ENCODE assay signal across 2 cellular contexts in the genomic region with DNA sequence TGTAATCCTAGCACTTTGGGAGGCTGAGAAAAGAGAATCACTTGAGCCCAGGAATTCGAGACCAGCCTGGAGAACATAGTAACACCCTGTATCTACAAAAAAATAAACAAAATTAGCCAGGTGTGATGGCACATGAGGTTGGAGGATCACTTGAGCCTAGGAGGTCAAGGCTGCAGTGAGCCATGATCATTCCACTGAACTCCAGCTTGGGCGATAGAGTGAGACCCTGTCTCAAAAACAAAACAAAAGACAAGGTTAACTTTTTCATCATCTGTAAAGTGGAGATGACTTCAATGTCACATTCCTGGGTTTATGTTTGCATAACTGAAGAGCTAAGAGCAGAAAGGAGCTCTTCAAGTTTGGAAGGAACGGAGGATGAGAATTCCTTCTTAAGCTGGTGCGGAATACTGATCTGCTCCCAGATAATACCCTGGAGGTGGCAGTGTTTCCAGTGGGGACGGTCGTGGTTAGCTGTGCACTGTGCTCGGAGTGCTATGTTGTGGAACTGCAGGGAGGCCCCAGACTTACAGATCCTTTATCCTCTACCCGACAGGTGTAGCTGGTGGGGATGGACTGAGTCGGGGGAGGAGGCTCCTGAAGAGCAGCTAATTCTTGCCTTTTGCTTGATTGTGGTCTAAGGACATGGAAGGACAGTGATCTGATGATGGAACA.
TF ChIP-seq lines count a peak whose summit lies in the region.

No MANE protein-coding gene starts in this region.

TF ChIP-seq in HepG2, 621 proteins besides CTCF, POLR2A, EP300 and RAD21:
- peak; percentile 17; the same call in 1 of the 2 replicates for TF ChIP-seq SMC3 (IDR thresholded peaks at IDR 0.05; ENCODE audit: low read length)
- no peak for TF ChIP-seq ZNF138 (CRISPR knock-in tag; IDR thresholded peaks at IDR 0.05; ENCODE audit: low read depth)
- TF ChIP-seq FOXA1 (IDR thresholded peaks at IDR 0.05): no peak
- no peak for TF ChIP-seq FOXA1 (CRISPR knock-in tag; IDR thresholded peaks at IDR 0.05)
- no peak for TF ChIP-seq MAFF (IDR thresholded peaks at IDR 0.05; ENCODE audit: low read depth, low read length)

TF ChIP-seq in endothelial cell of umbilical vein, 7 proteins besides CTCF, POLR2A, EP300 and RAD21:
- no peak for TF ChIP-seq FOS (IDR thresholded peaks at IDR 0.05; ENCODE audit: borderline replicate concordance, insufficient read depth, low read length)
- no peak for TF ChIP-seq JUN (IDR thresholded peaks at IDR 0.05; ENCODE audit: borderline replicate concordance, insufficient read depth, insufficient read length, low read depth)
- no peak for TF ChIP-seq GATA2 (IDR thresholded peaks at IDR 0.05; ENCODE audit: insufficient read depth, insufficient read length, low read depth, low read length)
- TF ChIP-seq MYC (IDR thresholded peaks at IDR 0.05; ENCODE audit: low read depth, low read length): no peak
- TF ChIP-seq POLR2AphosphoS5 (IDR thresholded peaks at IDR 0.05; ENCODE audit: insufficient read depth, low read depth, low read length): no peak
- no peak for TF ChIP-seq EZH2 (IDR thresholded peaks at IDR 0.05; ENCODE audit: borderline replicate concordance, low read depth, low read length, severe bottlenecking)
- TF ChIP-seq, protein P1, sequence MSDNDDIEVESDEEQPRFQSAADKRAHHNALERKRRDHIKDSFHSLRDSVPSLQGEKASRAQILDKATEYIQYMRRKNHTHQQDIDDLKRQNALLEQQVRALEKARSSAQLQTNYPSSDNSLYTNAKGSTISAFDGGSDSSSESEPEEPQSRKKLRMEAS (IDR thresholded peaks at IDR 0.05; ENCODE audit: insufficient read depth, insufficient read length): no peak
TF ChIP-seq in endothelial cell of umbilical vein: peak in this region for 0.
